In the genomic region with DNA sequence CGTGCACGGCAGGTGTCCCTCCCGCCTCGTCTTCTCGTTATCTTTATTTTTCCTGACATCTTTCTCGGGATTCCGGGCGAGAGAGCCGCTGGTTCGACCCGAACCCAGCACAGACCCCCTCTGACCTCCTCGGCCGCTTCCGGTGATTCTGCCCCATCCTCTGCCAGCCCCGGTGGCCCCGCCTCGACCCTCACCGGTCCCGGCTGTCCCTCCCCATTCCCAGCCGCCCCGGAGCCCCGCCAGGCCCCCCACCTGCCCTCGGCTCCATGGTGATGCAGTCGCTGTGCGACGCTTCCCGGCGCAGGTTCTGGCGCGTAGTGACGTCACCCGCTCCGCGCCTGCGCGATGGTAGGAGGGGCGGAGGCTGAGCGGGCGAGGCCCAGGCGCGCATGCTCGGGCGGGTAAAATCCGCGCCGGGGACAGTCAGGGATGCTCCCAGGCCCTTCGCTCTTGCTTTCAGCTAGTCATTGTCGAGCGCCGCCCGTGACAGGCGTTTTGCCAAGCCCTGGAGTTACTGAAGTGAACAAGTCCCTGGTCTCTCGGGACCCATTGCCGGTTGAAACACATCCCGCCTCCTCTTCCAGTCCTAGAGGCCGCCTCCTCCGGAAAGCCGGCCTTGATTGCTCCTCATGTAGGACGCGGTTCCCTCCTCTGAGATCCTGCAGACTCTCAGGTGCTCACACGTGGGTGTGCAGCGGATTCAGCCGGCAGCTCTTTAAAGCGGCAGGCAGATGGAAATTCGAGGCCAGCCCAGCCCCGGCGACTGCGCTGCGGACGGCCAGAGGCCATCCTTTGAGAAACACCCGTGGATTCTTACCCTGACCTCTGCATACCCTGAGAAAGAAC, we compare ENCODE assay signal across 8 cellular contexts. TPM values are rescaled to one million over a fixed set of nuclear protein-coding genes. Genes with fewer than 3 reads are reported as not detected.
DNase-seq lines count a peak whose midpoint lies in the region; ATAC-seq and TF ChIP-seq lines count a peak whose summit lies in the region.

A gene with protein sequence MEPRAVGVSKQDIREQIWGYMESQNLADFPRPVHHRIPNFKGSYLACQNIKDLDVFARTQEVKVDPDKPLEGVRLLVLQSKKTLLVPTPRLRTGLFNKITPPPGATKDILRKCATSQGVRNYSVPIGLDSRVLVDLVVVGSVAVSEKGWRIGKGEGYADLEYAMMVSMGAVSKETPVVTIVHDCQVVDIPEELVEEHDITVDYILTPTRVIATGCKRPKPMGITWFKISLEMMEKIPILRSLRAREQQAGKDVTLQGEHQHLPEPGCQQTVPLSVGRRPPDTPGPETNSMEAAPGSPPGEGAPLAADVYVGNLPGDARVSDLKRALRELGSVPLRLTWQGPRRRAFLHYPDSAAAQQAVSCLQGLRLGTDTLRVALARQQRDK (minus strand): TSS at position 319 of the 846 bp plus-strand sequence. CDS start 51 bp downstream, at position 268.

- intact Hi-C loops in dorsolateral prefrontal cortex (cut with DNase I): loop anchor here in 1 of 2 donors (10.0 kb wide), 1 partner anchor 840 kb away; the partner anchor contains the start of gene MAP1LC3B
- intact Hi-C loops in right lobe of liver (cut with DNase I): no loop called here

- peak; percentile 85 for ATAC-seq in GM19395 (IDR thresholded peaks at IDR 0.05; ENCODE audit: unreplicated experiment)
- ATAC-seq in HG03521 (IDR thresholded peaks at IDR 0.05; ENCODE audit: unreplicated experiment): peak; percentile 90
- ATAC-seq in right lobe of liver: peak; percentile 94 to 99 (median 98)

- H3K27me3 ChIP-seq in dorsolateral prefrontal cortex (peaks cover 0 to 13% (median 0%) of the 10 kb centered on the region in 45 donors), right lobe of liver (no peaks in the 10 kb centered on the region)

- H3K4me1 ChIP-seq in right lobe of liver: peaks cover 0 to 10% (median 4%) of the 10 kb centered on the region in 4 donors

- 5% methylated on average over 25 of the region's 71 CpGs for WGBS in right lobe of liver (ENCODE audit: insufficient coverage, low coverage, low lambda C conversion rate, missing lambda C conversion rate)

- H3K4me3 ChIP-seq in dorsolateral prefrontal cortex (peak within 1 kb of the TSS; percentile 72 to 100 (median 93)), right lobe of liver (peak within 1 kb of the TSS; percentile 77 to 95 (median 88))

- H3K36me3 ChIP-seq in right lobe of liver: no peaks in the 10 kb centered on the region

- no peaks in the 10 kb centered on the region for H3K9me3 ChIP-seq in right lobe of liver

- DNase-seq in NCI-H774 (lab: John Stamatoyannopoulos, UW) (peak; percentile 71), dorsolateral prefrontal cortex (peak; percentile 79 to 96 (median 88)), right lobe of liver (peak; percentile 94 to 95 (median 94))
- DNase-seq in activated CD4-positive, alpha-beta T cell treated with anti-CD3 and anti-CD28 coated beads, Interleukin-2, amount 50 U/mL, for 48 hours: peak; percentile 94
- peak; percentile 96 for DNase-seq in stimulated activated CD4-positive, alpha-beta T cell treated with anti-CD3 and anti-CD28 coated beads, Interleukin-4, amount 100 ng/mL, for 24 hours

- peak within 1 kb of the TSS; percentile 88 for H3K27ac ChIP-seq in C4-2B
- peak within 1 kb of the TSS in 57 of 59 donors; percentile 6 to 94 (median 82) for H3K27ac ChIP-seq in dorsolateral prefrontal cortex
- H3K27ac ChIP-seq in right lobe of liver: peak within 1 kb of the TSS; percentile 73 to 84 (median 76)

- peak; percentile 64 for TF ChIP-seq POLR2A in right lobe of liver (IDR thresholded peaks at IDR 0.05)

- TF ChIP-seq CTCF in C4-2B (conservative IDR thresholded peaks at IDR 0.05) (no peak), dorsolateral prefrontal cortex (IDR thresholded peaks at IDR 0.05 in 54 of 56, conservative IDR thresholded peaks at IDR 0.05 in 2 of 56; ENCODE audit: low read depth in 1 of 56, partially characterized antibody in 56 of 56) (peak in 39 of 56 donors; percentile 4 to 61 (median 24)), right lobe of liver (IDR thresholded peaks at IDR 0.05) (no peak)

RNA-seq across cellular contexts. Expression of the gene that starts here (rescaled TPM):
- total RNA-seq in dorsolateral prefrontal cortex: 10 to 100 TPM; 13.7 to 33.9 (median 23.1) TPM
- 10 to 100 TPM in 2 of 6 experiments, 1 to 10 TPM in 4; 5.9 to 11.6 (median 9.0) TPM for total RNA-seq in right lobe of liver

Comparison
In these comparisons a context has a peak if more than half of its experiments do, and no peak if none do; other contexts are left out.
1. Peak in every context shown above with its lines: DNase-seq, ATAC-seq, H3K4me3 ChIP-seq and H3K27ac ChIP-seq.
2. CTCF ChIP-seq: peak in dorsolateral prefrontal cortex (39 of 56); none in C4-2B (single experiment) and right lobe of liver (0 of 4).